In the genomic region with DNA sequence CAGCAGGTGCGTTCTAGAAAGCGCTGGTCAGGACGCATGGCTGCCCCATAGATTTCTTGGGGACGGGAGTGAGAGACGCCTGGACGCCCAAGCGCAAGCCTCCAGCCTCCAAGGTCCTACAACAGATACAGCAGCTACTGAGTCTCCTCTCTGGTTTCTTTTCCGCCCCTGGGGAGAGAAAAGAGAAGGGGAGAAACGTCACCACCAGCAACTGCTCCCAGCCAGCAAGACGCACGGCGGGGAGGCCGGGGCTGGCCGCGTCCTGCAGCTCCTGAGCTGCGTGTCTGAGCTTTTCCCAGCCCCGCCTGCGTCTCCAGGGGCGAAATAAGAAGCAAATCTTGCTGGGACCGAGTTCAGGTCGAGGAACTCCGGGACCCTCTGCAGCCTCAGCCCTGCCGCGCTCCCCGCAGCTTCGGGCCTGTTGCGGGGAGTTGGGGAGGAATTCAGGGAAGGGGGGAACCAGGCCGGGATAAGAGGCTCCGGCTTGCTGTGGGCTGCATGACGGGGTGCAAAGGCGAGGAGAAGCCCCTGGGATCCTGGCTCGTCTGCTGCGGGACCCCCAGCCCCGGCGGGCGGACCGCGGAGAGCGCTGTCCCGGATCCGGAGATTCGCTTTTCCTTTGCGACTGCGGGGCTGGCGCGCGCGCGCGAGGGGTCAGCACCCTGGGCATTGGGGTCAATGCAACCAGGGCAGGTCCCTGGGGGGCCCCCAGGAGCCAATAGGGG, we compare ENCODE assay signal across 16 cellular contexts. TPM values are rescaled to one million over a fixed set of nuclear protein-coding genes. Genes with fewer than 3 reads are reported as not detected.
A peak's percentile ranks its signal among the peaks of the same experiment; 100 is the strongest.
DNase-seq lines count a peak whose midpoint lies in the region; ATAC-seq and TF ChIP-seq lines count a peak whose summit lies in the region.
"Had no signal": no experiment of that assay in that cellular context is flagged by ENCODE, and none has a peak within 500 bp of the region (broad histone marks: within the 10 kb centered on the region; RNA-seq: fewer than 3 reads in every experiment).

No MANE protein-coding gene starts in this region.

- H3K4me1 ChIP-seq in left ventricle myocardium inferior, result peaks cover 10% of the 10 kb centered on the region
- H3K4me1 ChIP-seq in heart left ventricle, result peaks cover 0 to 15% (median 0%) of the 10 kb centered on the region in 12 donors

- intact Hi-C loops in left ventricle myocardium inferior (cut with micrococcal nuclease) (no loop called here), heart left ventricle (cut with DNase I) (no loop called here), lower leg skin (cut with DNase I; ENCODE audit: low total_unique reads) (no loop called here)

- DNase-seq in left ventricle myocardium inferior, result no peak
- no peak for DNase-seq in heart left ventricle
- peak; percentile 70 for DNase-seq in WTC11 (ENCODE audit: low spot score)
- peak; percentile 11 to 53 for DNase-seq in lower leg skin (ENCODE audit: low spot score in 2 of 2)
- no peak for DNase-seq in dedifferentiated amniotic fluid mesenchymal stem cell (ENCODE audit: extremely low spot score)
- DNase-seq in cerebellum (ENCODE audit: low spot score), result no peak
- DNase-seq in substantia nigra (lab: John Stamatoyannopoulos, UW), result no peak
- DNase-seq: activated naive CD4-positive, alpha-beta T cell treated with Interleukin-2 at 50 U/mL for 16 hours; DMS153; left ventricle myocardium superior; NCI-H1105; SHP77 treated with DMSO at 0.1 percent for 48 hours had no signal

- H3K9me3 ChIP-seq in left ventricle myocardium inferior (replicated peaks), result no peaks in the 10 kb centered on the region
- no peaks in the 10 kb centered on the region for H3K9me3 ChIP-seq in heart left ventricle
- H3K9me3 ChIP-seq: thoracic aorta had no signal

- H3K27ac Mint-ChIP-seq in WTC11, result no peak overlapping the region
- H3K27ac Mint-ChIP-seq: brain had no signal

- H3K27ac ChIP-seq in left ventricle myocardium inferior (replicated peaks), result no peak overlapping the region
- no peak overlapping the region for H3K27ac ChIP-seq in heart left ventricle
- no peak overlapping the region for H3K27ac ChIP-seq in substantia nigra (ENCODE audit: low read depth, low read length, poor library complexity, severe bottlenecking)
- H3K27ac ChIP-seq: thoracic aorta had no signal

- 1 to 2% (median 1%) methylated on average over 36 to 50 of the region's 50 CpGs for WGBS in heart left ventricle, 4 donors
- 3% methylated on average over 35 to 50 of the region's 50 CpGs for WGBS in lower leg skin, 2 donors

- ATAC-seq in heart left ventricle, result no peak
- ATAC-seq in WTC11, result peak; percentile 49
- ATAC-seq in HG03469 (IDR thresholded peaks at IDR 0.05; ENCODE audit: unreplicated experiment), result no peak
- ATAC-seq: left ventricle myocardium superior had no signal

- H3K36me3 ChIP-seq in left ventricle myocardium inferior (no peaks in the 10 kb centered on the region), heart left ventricle (no peaks in the 10 kb centered on the region)
- H3K36me3 ChIP-seq: thoracic aorta had no signal

- H3K27me3 Mint-ChIP-seq in WTC11 (ENCODE audit: low read depth), result peaks cover 100% of the 10 kb centered on the region

- no peak for TF ChIP-seq CTCF in left ventricle myocardium inferior (IDR thresholded peaks at IDR 0.05; ENCODE audit: borderline replicate concordance)
- TF ChIP-seq CTCF in heart left ventricle (IDR thresholded peaks at IDR 0.05), result no peak
- no peak for TF ChIP-seq CTCF in WTC11 (IDR thresholded peaks at IDR 0.05)
- no peak for TF ChIP-seq CTCF in lower leg skin (IDR thresholded peaks at IDR 0.05)

- peak overlapping the region; percentile 36 for H3K4me3 ChIP-seq in left ventricle myocardium inferior
- H3K4me3 ChIP-seq in heart left ventricle, result peak overlapping the region in 3 of 12 donors; percentile 7 to 11 (median 9)
- H3K4me3 ChIP-seq in lower leg skin (ENCODE audit: low read depth, poor library complexity, severe bottlenecking), result no peak overlapping the region
- H3K4me3 ChIP-seq: thoracic aorta had no signal

- H3K36me3 Mint-ChIP-seq in WTC11, result peaks cover 18% of the 10 kb centered on the region
- H3K36me3 Mint-ChIP-seq: brain had no signal

- peak overlapping the region; percentile 70 for H3K4me3 Mint-ChIP-seq in WTC11

- CTCF ChIA-PET in WTC11 (lab: Charles Lee), result no interaction called here

- TF ChIP-seq POLR2A in heart left ventricle (IDR thresholded peaks at IDR 0.05) (no peak), lower leg skin (IDR thresholded peaks at IDR 0.05) (no peak)

- H3K27me3 ChIP-seq in left ventricle myocardium inferior (ENCODE audit: low read depth), result peaks cover 84% of the 10 kb centered on the region
- peaks cover 6 to 76% (median 52%) of the 10 kb centered on the region in 9 donors for H3K27me3 ChIP-seq in heart left ventricle

- H3K9me3 Mint-ChIP-seq in WTC11, result no peaks in the 10 kb centered on the region

- POLR2A ChIA-PET in WTC11 (lab: Charles Lee), result no interaction called here

- peaks cover 60% of the 10 kb centered on the region for H3K4me1 Mint-ChIP-seq in WTC11

TF ChIP-seq in WTC11, 78 proteins besides CTCF, POLR2A, EP300 and RAD21 (continues in another document):
- TF ChIP-seq ZNF423 (CRISPR knock-in tag; IDR thresholded peaks at IDR 0.05) (peak; percentile 14; the same call in 1 of the 2 replicates), JUN (CRISPR knock-in tag; IDR thresholded peaks at IDR 0.05) (no peak), FOXP1 (CRISPR knock-in tag; IDR thresholded peaks at IDR 0.05; ENCODE audit: borderline replicate concordance) (no peak), EMX1 (CRISPR knock-in tag; IDR thresholded peaks at IDR 0.05) (no peak), USF2 (CRISPR knock-in tag; IDR thresholded peaks at IDR 0.05) (no peak), GABPB1 (CRISPR knock-in tag; IDR thresholded peaks at IDR 0.05) (no peak), ZNF263 (CRISPR knock-in tag; IDR thresholded peaks at IDR 0.05; ENCODE audit: low read depth) (no peak), SP1 (CRISPR knock-in tag; conservative IDR thresholded peaks at IDR 0.05) (0 out of 2 replicates have a peak, but pooled peaks have one; percentile 18), PRRX2 (CRISPR knock-in tag; IDR thresholded peaks at IDR 0.05) (no peak), SMAD4 (CRISPR knock-in tag; IDR thresholded peaks at IDR 0.05) (no peak), ZNF232 (CRISPR knock-in tag; IDR thresholded peaks at IDR 0.05) (no peak), ATF1 (CRISPR knock-in tag; IDR thresholded peaks at IDR 0.05) (no peak), TEAD4 (CRISPR knock-in tag; IDR thresholded peaks at IDR 0.05) (no peak)
- TF ChIP-seq, protein P1, sequence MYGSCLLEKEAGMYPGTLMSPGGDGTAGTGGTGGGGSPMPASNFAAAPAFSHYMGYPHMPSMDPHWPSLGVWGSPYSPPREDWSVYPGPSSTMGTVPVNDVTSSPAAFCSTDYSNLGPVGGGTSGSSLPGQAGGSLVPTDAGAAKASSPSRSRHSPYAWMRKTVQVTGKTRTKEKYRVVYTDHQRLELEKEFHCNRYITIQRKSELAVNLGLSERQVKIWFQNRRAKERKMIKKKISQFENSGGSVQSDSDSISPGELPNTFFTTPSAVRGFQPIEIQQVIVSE (CRISPR knock-in tag; IDR thresholded peaks at IDR 0.05; ENCODE audit: borderline replicate concordance), result no peak
- TF ChIP-seq, protein P2, sequence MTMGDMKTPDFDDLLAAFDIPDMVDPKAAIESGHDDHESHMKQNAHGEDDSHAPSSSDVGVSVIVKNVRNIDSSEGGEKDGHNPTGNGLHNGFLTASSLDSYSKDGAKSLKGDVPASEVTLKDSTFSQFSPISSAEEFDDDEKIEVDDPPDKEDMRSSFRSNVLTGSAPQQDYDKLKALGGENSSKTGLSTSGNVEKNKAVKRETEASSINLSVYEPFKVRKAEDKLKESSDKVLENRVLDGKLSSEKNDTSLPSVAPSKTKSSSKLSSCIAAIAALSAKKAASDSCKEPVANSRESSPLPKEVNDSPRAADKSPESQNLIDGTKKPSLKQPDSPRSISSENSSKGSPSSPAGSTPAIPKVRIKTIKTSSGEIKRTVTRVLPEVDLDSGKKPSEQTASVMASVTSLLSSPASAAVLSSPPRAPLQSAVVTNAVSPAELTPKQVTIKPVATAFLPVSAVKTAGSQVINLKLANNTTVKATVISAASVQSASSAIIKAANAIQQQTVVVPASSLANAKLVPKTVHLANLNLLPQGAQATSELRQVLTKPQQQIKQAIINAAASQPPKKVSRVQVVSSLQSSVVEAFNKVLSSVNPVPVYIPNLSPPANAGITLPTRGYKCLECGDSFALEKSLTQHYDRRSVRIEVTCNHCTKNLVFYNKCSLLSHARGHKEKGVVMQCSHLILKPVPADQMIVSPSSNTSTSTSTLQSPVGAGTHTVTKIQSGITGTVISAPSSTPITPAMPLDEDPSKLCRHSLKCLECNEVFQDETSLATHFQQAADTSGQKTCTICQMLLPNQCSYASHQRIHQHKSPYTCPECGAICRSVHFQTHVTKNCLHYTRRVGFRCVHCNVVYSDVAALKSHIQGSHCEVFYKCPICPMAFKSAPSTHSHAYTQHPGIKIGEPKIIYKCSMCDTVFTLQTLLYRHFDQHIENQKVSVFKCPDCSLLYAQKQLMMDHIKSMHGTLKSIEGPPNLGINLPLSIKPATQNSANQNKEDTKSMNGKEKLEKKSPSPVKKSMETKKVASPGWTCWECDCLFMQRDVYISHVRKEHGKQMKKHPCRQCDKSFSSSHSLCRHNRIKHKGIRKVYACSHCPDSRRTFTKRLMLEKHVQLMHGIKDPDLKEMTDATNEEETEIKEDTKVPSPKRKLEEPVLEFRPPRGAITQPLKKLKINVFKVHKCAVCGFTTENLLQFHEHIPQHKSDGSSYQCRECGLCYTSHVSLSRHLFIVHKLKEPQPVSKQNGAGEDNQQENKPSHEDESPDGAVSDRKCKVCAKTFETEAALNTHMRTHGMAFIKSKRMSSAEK (CRISPR knock-in tag; IDR thresholded peaks at IDR 0.05; ENCODE audit: borderline replicate concordance), result no peak

RNA-seq across cellular contexts. Expression of gene SHOX, which starts 6.8 kb away (rescaled TPM):
- total RNA-seq in left ventricle myocardium inferior, result not detected
- not detected for total RNA-seq in heart left ventricle
- polyA plus RNA-seq in heart left ventricle, result not detected
- total RNA-seq in WTC11 (2021), result 0.09 to 0.14 TPM in 2 of 3 replicates, not detected in the other
- 1 to 10 TPM in 1 of 4 donors, under 1 TPM in 1, not detected in 2; 0.54 to 2.4 TPM for total RNA-seq in lower leg skin
- 0.18 TPM for total RNA-seq in cerebellum
- total RNA-seq: glomerular endothelial cell, left ventricle myocardium superior had no signal

Comparison
In these comparisons a context has a peak if more than half of its experiments do, and no peak if none do; other contexts are left out.
1. DNase-seq: peak in WTC11 (single experiment) and lower leg skin (2 of 2); none in left ventricle myocardium inferior (single experiment), heart left ventricle (0 of 5), dedifferentiated amniotic fluid mesenchymal stem cell (single experiment), cerebellum (single experiment) and substantia nigra (0 of 49).